Comparison of ENCODE assay signal across 29 cellular contexts in the genomic region with DNA sequence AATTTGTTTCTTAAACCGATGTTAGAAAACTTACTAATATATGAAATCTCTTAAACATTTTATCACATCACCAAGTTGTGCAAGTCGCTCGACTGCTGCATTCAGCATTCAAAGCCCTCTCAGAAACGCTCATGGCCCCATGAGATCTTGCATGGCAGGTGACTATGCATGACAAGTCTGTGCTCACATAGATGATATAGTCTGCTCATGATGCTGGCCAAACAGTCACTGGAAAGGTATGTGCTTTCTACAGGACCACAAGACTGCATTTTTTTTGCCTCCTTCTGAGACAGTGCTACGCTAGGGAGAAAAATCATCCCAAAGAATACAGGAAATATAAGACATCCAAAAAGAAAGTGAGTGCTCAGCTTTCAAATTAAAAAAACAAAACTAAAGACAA.
DNase-seq lines count a peak whose midpoint lies in the region; ATAC-seq and TF ChIP-seq lines count a peak whose summit lies in the region.
"Had no signal": no experiment of that assay in that cellular context is flagged by ENCODE, and none has a peak within 500 bp of the region (broad histone marks: within the 10 kb centered on the region; RNA-seq: fewer than 3 reads in every experiment).

No MANE protein-coding gene starts in this region.

- H3K4me3 ChIP-seq in AG04449 (ENCODE audit: low read depth, low read length) (no peak overlapping the region), PC-3 (ENCODE audit: low read length) (no peak overlapping the region), epithelial cell of esophagus (ENCODE audit: low read length) (no peak overlapping the region), kidney epithelial cell (ENCODE audit: low read depth, low read length) (no peak overlapping the region)
- H3K4me3 ChIP-seq: ascending aorta, dorsolateral prefrontal cortex, Peyer's patch had no signal

- DNase-seq in AG04449 (ENCODE audit: low read depth, low spot score) (peak; percentile 10), PC-3 (peak; percentile 25), epithelial cell of esophagus (ENCODE audit: low read depth) (peak; percentile 1), kidney epithelial cell (ENCODE audit: low read depth) (peak; percentile 39), NK-92 (lab: John Stamatoyannopoulos, UW; ENCODE audit: unreplicated experiment) (no peak), GM20000 (ENCODE audit: low spot score) (no peak), NCI-H187 treated with DMSO at 0.1 percent for 48 hours (lab: John Stamatoyannopoulos, UW) (no peak)
- DNase-seq: activated CD4-positive, alpha-beta T cell treated with anti-CD3 and anti-CD28 coated beads for 48 hours; activated effector memory CD4-positive, alpha-beta T cell treated with anti-CD3 and anti-CD28 coated beads, Interleukin-2, amount 50 U/mL, for 16 hours; activated naive CD8-positive, alpha-beta T cell treated with anti-CD3 and anti-CD28 coated beads for 36 hours; activated T-cell treated with anti-CD3 and anti-CD28 coated beads, Interleukin-2, amount 50 U/mL, for 1 hour; CD8-positive, alpha-beta T cell; cerebellar nuclear complex; DMS 273 treated with DMSO at 0.1 percent for 48 hours; dorsolateral prefrontal cortex; mesenchymal stem cell; MV-4-11; NCI-H1436 treated with DMSO at 0.1 percent for 48 hours; NCI-H2171; NCI-H526; Peyer's patch; SIG-M5; stimulated activated naive CD8-positive, alpha-beta T cell treated with anti-CD3 and anti-CD28 coated beads, Interleukin-15, Interleukin-2, amounts not matched to agents 100 U/mL and 50 U/mL, for 24 hours; T-helper 9 cell; WERI-Rb-1 had no signal

- H3K4me2 ChIP-seq in PC-3 (ENCODE audit: low read length), result no peak overlapping the region

- no TSS peak for BruUV-seq in PC-3 (replicated peaks; lab: Mats Ljungman, UMichigan)

- ATAC-seq in PC-3 (no peak), HG03039 (IDR thresholded peaks at IDR 0.05; ENCODE audit: unreplicated experiment) (no peak)
- ATAC-seq: CD8-positive, alpha-beta T cell; left lobe of liver; stimulated activated naive CD8-positive, alpha-beta T cell treated with anti-CD3 and anti-CD28 coated beads, Interleukin-15, Interleukin-2, amounts not matched to agents 100 U/mL and 50 U/mL, for 24 hours had no signal

- H3K27me3 ChIP-seq in PC-3 (ENCODE audit: low read length) (no peaks in the 10 kb centered on the region), kidney epithelial cell (ENCODE audit: control insufficient read depth, insufficient read depth, low read length) (no peaks in the 10 kb centered on the region)
- H3K27me3 ChIP-seq: ascending aorta, dorsolateral prefrontal cortex, Peyer's patch had no signal

- H3K9me2 ChIP-seq in PC-3 (replicated peaks; ENCODE audit: low read length), result no peaks in the 10 kb centered on the region

- H3F3A ChIP-seq in PC-3 (ENCODE audit: low read length, unreplicated experiment), result no peaks in the 10 kb centered on the region

- no peaks in the 10 kb centered on the region for H3K4me1 ChIP-seq in PC-3 (ENCODE audit: insufficient read depth, low read length)
- H3K4me1 ChIP-seq: ascending aorta, Peyer's patch had no signal

- POLR2A ChIA-PET in AG04449 (lab: Yijun Ruan, JAX) (no interaction called here), PC-3 (lab: Charles Lee; ENCODE audit: unreplicated experiment) (no interaction called here)

- CTCF ChIA-PET in AG04449 (lab: Yijun Ruan, JAX) (no interaction called here), PC-3 (lab: Charles Lee) (no interaction called here)

- no peaks in the 10 kb centered on the region for H3K79me2 ChIP-seq in PC-3 (ENCODE audit: low read length)

- no peak overlapping the region for H3K9ac ChIP-seq in PC-3 (ENCODE audit: low read length)

- intact Hi-C loops in PC-3 (cut with micrococcal nuclease), result no loop called here

- no peaks in the 10 kb centered on the region for H4K20me1 ChIP-seq in PC-3 (ENCODE audit: low read length)

- TF ChIP-seq CTCF in AG04449 (IDR thresholded peaks at IDR 0.05; ENCODE audit: insufficient read depth, low read length, missing control alignments) (no peak), PC-3 (conservative IDR thresholded peaks at IDR 0.05; ENCODE audit: low read depth, low read length) (no peak), epithelial cell of esophagus (IDR thresholded peaks at IDR 0.05; ENCODE audit: insufficient read depth, low read depth, low read length, missing control alignments) (no peak), kidney epithelial cell (IDR thresholded peaks at IDR 0.05; ENCODE audit: insufficient read depth, low read length, poor library complexity, severe bottlenecking) (no peak), GM20000 (IDR thresholded peaks at IDR 0.05; ENCODE audit: extremely low read depth, missing control alignments) (no peak)

- H3K36me3 ChIP-seq in PC-3 (ENCODE audit: low read depth, low read length) (no peaks in the 10 kb centered on the region), kidney epithelial cell (ENCODE audit: control insufficient read depth, insufficient read depth, low read length) (no peaks in the 10 kb centered on the region)
- H3K36me3 ChIP-seq: ascending aorta had no signal

- H3K27ac ChIP-seq in PC-3 (ENCODE audit: low read length), result no peak overlapping the region
- H3K27ac ChIP-seq: 22Rv1, ascending aorta, Peyer's patch, WERI-Rb-1 had no signal

- H2AFZ ChIP-seq in PC-3 (ENCODE audit: low read length), result no peak overlapping the region

- H3K9me3 ChIP-seq in PC-3 (ENCODE audit: low read length), result no peaks in the 10 kb centered on the region
- H3K9me3 ChIP-seq: ascending aorta, Peyer's patch had no signal

Comparison
In these comparisons a context has a peak if more than half of its experiments do, and no peak if none do; other contexts are left out.
1. DNase-seq: peak in AG04449 (single experiment), PC-3 (single experiment), epithelial cell of esophagus (single experiment) and kidney epithelial cell (single experiment); none in NK-92 (single experiment), GM20000 (single experiment) and NCI-H187 treated with DMSO at 0.1 percent for 48 hours (single experiment).